Comparison of ENCODE assay signal across 27 cellular contexts in genomic region chr3:75078290-75078689, GRCh38.
DNase-seq lines count a peak whose midpoint lies in the region; ATAC-seq, FAIRE-seq and TF ChIP-seq lines count a peak whose summit lies in the region.
"Had no signal": no experiment of that assay in that cellular context is flagged by ENCODE, and none has a peak within 500 bp of the region (broad histone marks: within the 10 kb centered on the region; RNA-seq: fewer than 3 reads in every experiment).

No MANE protein-coding gene starts in this region.

- H3K18ac ChIP-seq in H1 (ENCODE audit: extremely low read depth, low read length): no peak overlapping the region

- H3K36me3 ChIP-seq in HepG2 (replicated peaks in 1 of 2; ENCODE audit: control insufficient read depth in 1 of 2, insufficient read depth in 2 of 2, low read length in 2 of 2): no peaks in the 10 kb centered on the region
- no peaks in the 10 kb centered on the region for H3K36me3 ChIP-seq in right lobe of liver
- H3K36me3 ChIP-seq in K562 (ENCODE audit: control insufficient read depth, insufficient read depth, low read length): no peaks in the 10 kb centered on the region
- no peaks in the 10 kb centered on the region for H3K36me3 ChIP-seq in H1 (ENCODE audit: control insufficient read depth in 2 of 4, insufficient read depth in 4 of 4, low read length in 3 of 4)
- H3K36me3 ChIP-seq: BLaER1 treated with 17β-estradiol and CSF1 and Interleukin-3, amounts not matched to agents 10 nM and 100 nM had no signal

- H3K4me1 ChIP-seq in HepG2 (ENCODE audit: insufficient read depth, low read length) (no peaks in the 10 kb centered on the region), right lobe of liver (no peaks in the 10 kb centered on the region), K562 (replicated peaks in 1 of 2; ENCODE audit: control insufficient read depth in 2 of 2, insufficient read depth in 2 of 2, low read length in 2 of 2) (no peaks in the 10 kb centered on the region), H1 (replicated peaks in 1 of 4; ENCODE audit: control insufficient read depth in 3 of 4, insufficient read depth in 4 of 4, low read length in 3 of 4) (no peaks in the 10 kb centered on the region)
- H3K4me1 ChIP-seq: BLaER1 treated with 17β-estradiol and CSF1 and Interleukin-3, amounts not matched to agents 10 nM and 100 nM; Caco-2 had no signal

- no peak overlapping the region for H3K4me3 Mint-ChIP-seq in stimulated activated effector memory CD8-positive, alpha-beta T cell treated with anti-CD3 and anti-CD28 coated beads, Interleukin-12 subunit alpha, Interleukin-12 subunit beta, amount 100 ng/mL, for 72 hours
- H3K4me3 Mint-ChIP-seq: B cell; CD4-positive, alpha-beta T cell; CD8-positive, alpha-beta T cell had no signal

- no peaks in the 10 kb centered on the region for H3K4me1 Mint-ChIP-seq in stimulated activated effector memory CD8-positive, alpha-beta T cell treated with anti-CD3 and anti-CD28 coated beads, Interleukin-12 subunit alpha, Interleukin-12 subunit beta, amount 100 ng/mL, for 72 hours
- H3K4me1 Mint-ChIP-seq: B cell had no signal

- H2BK120ac ChIP-seq in H1 (replicated peaks; ENCODE audit: low read depth, low read length): no peak overlapping the region

- no peaks in the 10 kb centered on the region for H3K9me1 ChIP-seq in K562 (ENCODE audit: control insufficient read depth, insufficient read depth, low read length)

- TF ChIP-seq EP300 in HepG2 (IDR thresholded peaks at IDR 0.05; ENCODE audit: low read depth in 2 of 2, low read length in 2 of 2): no peak
- no peak for TF ChIP-seq EP300 in HepG2 (CRISPR knock-in tag; IDR thresholded peaks at IDR 0.05; ENCODE audit: borderline replicate concordance)
- no peak for TF ChIP-seq EP300 in K562 (IDR thresholded peaks at IDR 0.05; ENCODE audit: low read length)
- no peak for TF ChIP-seq EP300 in H1 (IDR thresholded peaks at IDR 0.05; ENCODE audit: borderline replicate concordance in 1 of 2, low read depth in 2 of 2, low read length in 2 of 2)

- H2BK15ac ChIP-seq in H1 (ENCODE audit: low read length): no peak overlapping the region

- H3K79me2 ChIP-seq in HepG2 (ENCODE audit: insufficient read depth, low read length): no peaks in the 10 kb centered on the region
- no peaks in the 10 kb centered on the region for H3K79me2 ChIP-seq in K562 (ENCODE audit: control insufficient read depth, insufficient read depth, low read length)
- no peaks in the 10 kb centered on the region for H3K79me2 ChIP-seq in H1 (ENCODE audit: control insufficient read depth in 1 of 2, insufficient read depth in 2 of 2, low read length in 2 of 2)

- H3K23ac ChIP-seq in H1 (ENCODE audit: insufficient read length): no peak overlapping the region

- POLR2A ChIA-PET in HepG2 (lab: Yijun Ruan, JAX) (no interaction called here), K562 (lab: Yijun Ruan, JAX) (no interaction called here), H1 (lab: Charles Lee; ENCODE audit: partially characterized antibody) (no interaction called here)

- no peak for DNase-seq in HepG2 (ENCODE audit: low spot score)
- DNase-seq in right lobe of liver: no peak
- no peak for DNase-seq in D721Med (ENCODE audit: insufficient read length, low spot score)
- DNase-seq in K562 (ENCODE audit: extremely low read depth in 1 of 4, low spot score in 3 of 4): no peak
- no peak for DNase-seq in H1 (ENCODE audit: low read depth in 1 of 2, low spot score in 2 of 2)
- no peak for DNase-seq in NCI-H2029 treated with DMSO at 0.1 percent for 48 hours (lab: John Stamatoyannopoulos, UW)
- DNase-seq in stimulated activated effector memory CD8-positive, alpha-beta T cell treated with anti-CD3 and anti-CD28 coated beads, Interleukin-12 subunit alpha, Interleukin-12 subunit beta, amount 100 ng/mL, for 72 hours (ENCODE audit: low spot score in 2 of 2): no peak
- no peak for DNase-seq in NCI-H748 treated with DMSO at 0.1 percent for 48 hours (lab: John Stamatoyannopoulos, UW)
- DNase-seq: 8988T; AML-193; Caco-2; Calu3; CD4-positive, alpha-beta T cell; CD8-positive, alpha-beta T cell; DMS 273 treated with DMSO at 0.1 percent for 48 hours; DMS153; DMS79; DND-41; EL; GDM1 had no signal

- peaks cover 21% of the 10 kb centered on the region; the same call in 1 of the 2 replicates for H3K9me3 ChIP-seq in HepG2 (ENCODE audit: low read length)
- no peaks in the 10 kb centered on the region for H3K9me3 ChIP-seq in right lobe of liver
- no peaks in the 10 kb centered on the region for H3K9me3 ChIP-seq in K562 (replicated peaks; ENCODE audit: control insufficient read depth, insufficient read depth, low read depth, low read length)
- no peaks in the 10 kb centered on the region for H3K9me3 ChIP-seq in H1 (ENCODE audit: insufficient read depth in 2 of 2, low read depth in 1 of 2, low read length in 1 of 2)
- H3K9me3 ChIP-seq: BLaER1 treated with 17β-estradiol and CSF1 and Interleukin-3, amounts not matched to agents 10 nM and 100 nM; Caco-2 had no signal

- no peak overlapping the region for H2BK5ac ChIP-seq in H1 (ENCODE audit: low read depth, low read length)

- no peak overlapping the region for H4K91ac ChIP-seq in H1 (replicated peaks; ENCODE audit: insufficient read length, low read length)

- no TSS peak for BruUV-seq in HepG2 (replicated peaks; lab: Mats Ljungman, UMichigan)
- no TSS peak for BruUV-seq in K562 (replicated peaks; lab: Mats Ljungman, UMichigan)

- H3K4me2 ChIP-seq in HepG2 (ENCODE audit: low read depth, low read length) (no peak overlapping the region), K562 (ENCODE audit: insufficient read depth, low read length) (no peak overlapping the region), H1 (ENCODE audit: insufficient read depth in 1 of 2, low read depth in 2 of 2, low read length in 2 of 2) (no peak overlapping the region)
- H3K4me2 ChIP-seq: BLaER1 treated with 17β-estradiol and CSF1 and Interleukin-3, amounts not matched to agents 10 nM and 100 nM had no signal

- H3K4ac ChIP-seq in H1 (replicated peaks; ENCODE audit: insufficient read length, low read depth, low read length): no peak overlapping the region

- H4K20me1 ChIP-seq in HepG2 (ENCODE audit: insufficient read depth, low read length) (no peaks in the 10 kb centered on the region), K562 (replicated peaks; ENCODE audit: control insufficient read depth, insufficient read depth, low read length) (no peaks in the 10 kb centered on the region), H1 (replicated peaks in 1 of 2; ENCODE audit: control insufficient read depth in 1 of 2, insufficient read depth in 2 of 2, low read length in 2 of 2) (no peaks in the 10 kb centered on the region)
- H4K20me1 ChIP-seq: BLaER1 treated with 17β-estradiol and CSF1 and Interleukin-3, amounts not matched to agents 10 nM and 100 nM had no signal

- no peaks in the 10 kb centered on the region for H3K27me3 ChIP-seq in HepG2 (ENCODE audit: control insufficient read depth in 1 of 2, insufficient read depth in 2 of 2, low read length in 2 of 2)
- no peaks in the 10 kb centered on the region for H3K27me3 ChIP-seq in right lobe of liver
- H3K27me3 ChIP-seq in K562 (ENCODE audit: control insufficient read depth in 2 of 2, insufficient read depth in 2 of 2, low read length in 2 of 2): no peaks in the 10 kb centered on the region
- no peaks in the 10 kb centered on the region for H3K27me3 ChIP-seq in H1 (replicated peaks in 1 of 4; ENCODE audit: control insufficient read depth in 3 of 4, extremely low read depth in 1 of 4, insufficient read depth in 3 of 4, low read length in 3 of 4)
- H3K27me3 ChIP-seq: BLaER1 treated with 17β-estradiol and CSF1 and Interleukin-3, amounts not matched to agents 10 nM and 100 nM had no signal

- H3K23me2 ChIP-seq in H1 (ENCODE audit: low read depth, low read length): no peaks in the 10 kb centered on the region

- FAIRE-seq in HepG2 (lab: Jason Lieb, UNC): no peak
- peak; percentile 11 for FAIRE-seq in D721Med (lab: Jason Lieb, UNC)
- no peak for FAIRE-seq in K562 (lab: Jason Lieb, UNC)
- FAIRE-seq in H1 (lab: Jason Lieb, UNC): no peak
- FAIRE-seq: A204.1, GM12878, GM12892, GM18507 had no signal

- TF ChIP-seq POLR2A in HepG2 (IDR thresholded peaks at IDR 0.05; ENCODE audit: insufficient read depth in 1 of 2, low read depth in 2 of 2, low read length in 2 of 2) (no peak), right lobe of liver (IDR thresholded peaks at IDR 0.05) (no peak), K562 (conservative IDR thresholded peaks at IDR 0.05) (no peak), H1 (IDR thresholded peaks at IDR 0.05; ENCODE audit: control extremely low read depth in 1 of 2, low read depth in 2 of 2, low read length in 2 of 2) (no peak)

- peaks cover 18% of the 10 kb centered on the region for H3K9me3 Mint-ChIP-seq in stimulated activated effector memory CD8-positive, alpha-beta T cell treated with anti-CD3 and anti-CD28 coated beads, Interleukin-12 subunit alpha, Interleukin-12 subunit beta, amount 100 ng/mL, for 72 hours

- ATAC-seq in HepG2 (no peak), right lobe of liver (no peak), K562 (no peak)
- ATAC-seq in stimulated activated effector memory CD8-positive, alpha-beta T cell treated with anti-CD3 and anti-CD28 coated beads, Interleukin-12 subunit alpha, Interleukin-12 subunit beta, amount 100 ng/mL, for 72 hours: no peak
- ATAC-seq: CD8-positive, alpha-beta T cell; GM12878 had no signal

- CTCF ChIA-PET in HepG2 (lab: Yijun Ruan, JAX; ENCODE audit: low intra/inter-chr PET ratio, low total read pairs): no interaction called here
- CTCF ChIA-PET in K562 (lab: Yijun Ruan, JAX; ENCODE audit: low intra/inter-chr PET ratio): no interaction called here
- CTCF ChIA-PET in H1 (lab: Charles Lee; ENCODE audit: partially characterized antibody): no interaction called here

- no peak overlapping the region for H3K14ac ChIP-seq in H1 (ENCODE audit: insufficient read length)

- H4K5ac ChIP-seq in H1 (ENCODE audit: insufficient read length, low read depth, low read length): no peak overlapping the region

- H2BK12ac ChIP-seq in H1 (ENCODE audit: low read depth, low read length): no peak overlapping the region

- H2AFZ ChIP-seq in HepG2 (ENCODE audit: low read length) (no peak overlapping the region), K562 (ENCODE audit: low read depth, low read length) (no peak overlapping the region), H1 (ENCODE audit: low read length) (0 out of 2 replicates have a peak overlapping the region, but pooled peaks have one; percentile 23)

- no peaks in the 10 kb centered on the region for H3K36me3 Mint-ChIP-seq in stimulated activated effector memory CD8-positive, alpha-beta T cell treated with anti-CD3 and anti-CD28 coated beads, Interleukin-12 subunit alpha, Interleukin-12 subunit beta, amount 100 ng/mL, for 72 hours
- H3K36me3 Mint-ChIP-seq: CD8-positive, alpha-beta T cell had no signal

- in situ Hi-C loops in HepG2 (cut with HindIII; ENCODE audit: extremely low pct_ligation_motif_present, low pct_unique_long_range_greater_than_20kb) (no loop called here), K562 (cut with MboI) (no loop called here)

- H2AK5ac ChIP-seq in H1 (ENCODE audit: low read depth, low read length): no peak overlapping the region

- H2BK20ac ChIP-seq in H1 (ENCODE audit: low read length): no peak overlapping the region

- H3K27ac Mint-ChIP-seq in stimulated activated effector memory CD8-positive, alpha-beta T cell treated with anti-CD3 and anti-CD28 coated beads, Interleukin-12 subunit alpha, Interleukin-12 subunit beta, amount 100 ng/mL, for 72 hours: no peak overlapping the region
- H3K27ac Mint-ChIP-seq: B cell; CD4-positive, alpha-beta T cell; CD8-positive, alpha-beta T cell had no signal

- TF ChIP-seq CTCF in HepG2 (CRISPR knock-in tag; IDR thresholded peaks at IDR 0.05) (no peak), right lobe of liver (IDR thresholded peaks at IDR 0.05) (no peak), D721Med (IDR thresholded peaks at IDR 0.05; ENCODE audit: insufficient read depth, missing control alignments) (no peak), K562 (IDR thresholded peaks at IDR 0.05 in 2 of 3, conservative IDR thresholded peaks at IDR 0.05 in 1 of 3; ENCODE audit: insufficient read depth in 2 of 3, low read depth in 1 of 3, low read length in 3 of 3) (no peak), H1 (IDR thresholded peaks at IDR 0.05; ENCODE audit: control extremely low read depth in 1 of 3, insufficient read depth in 1 of 3, low read depth in 1 of 3, low read length in 3 of 3) (no peak)

- TF ChIP-seq RAD21 in HepG2 (CRISPR knock-in tag; IDR thresholded peaks at IDR 0.05) (no peak), K562 (CRISPR knock-in tag; conservative IDR thresholded peaks at IDR 0.05 in 1 of 2, IDR thresholded peaks at IDR 0.05 in 1 of 2) (no peak), H1 (IDR thresholded peaks at IDR 0.05 in 1 of 2, conservative IDR thresholded peaks at IDR 0.05 in 1 of 2; ENCODE audit: low read depth in 2 of 2, low read length in 2 of 2) (no peak)

- intact Hi-C loops in HepG2 (cut with micrococcal nuclease; ENCODE audit: unreplicated experiment) (no loop called here), right lobe of liver (cut with DNase I) (no loop called here), K562 (cut with micrococcal nuclease) (no loop called here)

- H3K27ac ChIP-seq in HepG2 (ENCODE audit: extremely low read length, insufficient read depth, low read length) (no peak overlapping the region), right lobe of liver (no peak overlapping the region), K562 (ENCODE audit: extremely low read depth, low read depth, low read length) (no peak overlapping the region), H1 (ENCODE audit: low read depth, low read length) (no peak overlapping the region)
- H3K27ac ChIP-seq: BLaER1 treated with 17β-estradiol and CSF1 and Interleukin-3, amounts not matched to agents 10 nM and 100 nM; C4-2B had no signal

- no peaks in the 10 kb centered on the region for H3K79me1 ChIP-seq in H1 (ENCODE audit: low read depth, low read length)

- no peak overlapping the region for H4K8ac ChIP-seq in H1 (ENCODE audit: extremely low read depth, insufficient read depth, low read length)

- H3K4me3 ChIP-seq in HepG2 (replicated peaks in 1 of 3; ENCODE audit: insufficient read depth in 1 of 3, low read depth in 2 of 3, low read length in 3 of 3) (no peak overlapping the region), right lobe of liver (no peak overlapping the region), K562 (no peak overlapping the region), H1 (ENCODE audit: extremely low read depth in 1 of 4, insufficient read depth in 2 of 4, low read depth in 3 of 4, low read length in 4 of 4) (no peak overlapping the region)
- H3K4me3 ChIP-seq: BLaER1 treated with 17β-estradiol and CSF1 and Interleukin-3, amounts not matched to agents 10 nM and 100 nM; GM12878 had no signal

- H3K9ac ChIP-seq in HepG2 (ENCODE audit: insufficient read depth, low read depth, low read length) (no peak overlapping the region), K562 (ENCODE audit: insufficient read depth in 1 of 2, low read depth in 2 of 2, low read length in 2 of 2) (no peak overlapping the region), H1 (replicated peaks in 1 of 4; ENCODE audit: extremely low read depth in 1 of 4, low read depth in 3 of 4, low read length in 3 of 4) (no peak overlapping the region)
- H3K9ac ChIP-seq: BLaER1 treated with 17β-estradiol and CSF1 and Interleukin-3, amounts not matched to agents 10 nM and 100 nM had no signal

- H3K56ac ChIP-seq in H1 (replicated peaks; ENCODE audit: insufficient read length, low read depth, low read length): no peak overlapping the region

Comparison
In these comparisons a context has a peak if more than half of its experiments do, and no peak if none do; other contexts are left out.
1. Of the 241 proteins assayed by ChIP-seq in both HepG2 and K562: peak only in HepG2: MAFF and MAFK; only in K562: none; in both: none; in neither: 239.